Comparison of ENCODE assay signal across 9 cellular contexts in the genomic region with DNA sequence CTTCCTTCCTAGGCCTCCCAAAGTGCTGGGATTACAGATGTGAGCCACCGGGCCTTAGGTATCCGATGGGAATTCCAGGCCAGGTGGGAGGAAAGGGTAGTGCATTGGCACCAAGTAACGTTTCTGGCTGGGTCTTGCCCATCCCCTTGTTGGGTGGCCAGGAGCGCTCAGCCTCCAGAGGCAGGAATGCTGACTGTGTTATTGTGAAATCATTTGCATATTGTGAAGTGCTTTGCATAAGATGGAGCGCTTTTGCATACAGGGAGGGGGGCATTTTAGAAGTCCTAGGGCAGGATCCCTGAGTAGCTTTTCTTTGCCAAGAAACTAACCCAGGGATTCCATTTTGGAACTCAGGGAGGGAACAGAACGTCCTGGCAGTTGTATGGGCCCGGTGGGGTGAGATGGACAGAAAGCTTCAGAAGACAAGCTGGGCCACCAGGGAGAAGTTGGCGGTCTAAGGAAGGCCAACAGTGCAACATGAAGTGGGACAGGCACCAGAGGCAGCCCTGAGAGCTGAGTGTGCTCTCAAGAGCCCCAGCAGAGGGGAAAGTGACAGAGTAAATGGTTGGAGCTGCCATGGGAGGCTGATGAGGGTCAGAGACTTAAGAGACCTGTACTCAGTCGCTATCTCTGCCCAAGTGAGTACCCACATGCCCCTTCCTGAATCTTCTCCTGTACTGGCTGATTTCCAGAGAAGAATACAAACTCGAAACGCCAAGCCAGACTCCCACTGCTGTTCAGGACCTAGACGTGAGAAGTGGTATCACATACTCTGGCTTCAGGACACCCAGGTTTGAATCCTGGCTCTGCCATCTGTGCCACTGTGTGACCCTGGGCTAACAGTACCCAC. TPM values are rescaled to one million over a fixed set of nuclear protein-coding genes. Genes with fewer than 3 reads are reported as not detected.
DNase-seq lines count a peak whose midpoint lies in the region; ATAC-seq and TF ChIP-seq lines count a peak whose summit lies in the region.
"Had no signal": no experiment of that assay in that cellular context is flagged by ENCODE, and none has a peak within 500 bp of the region (broad histone marks: within the 10 kb centered on the region; RNA-seq: fewer than 3 reads in every experiment).

No MANE protein-coding gene starts in this region.

- H3K23ac ChIP-seq in trophoblast cell (ENCODE audit: low read length): no peak overlapping the region

- H3K36me3 ChIP-seq in esophagus squamous epithelium (peaks cover 0 to 16% (median 8%) of the 10 kb centered on the region in 3 donors), trophoblast cell (ENCODE audit: control insufficient read depth in 1 of 2, insufficient read depth in 2 of 2, low read length in 2 of 2) (peaks cover 10 to 15% of the 10 kb centered on the region in 2 experiments)

- no peak overlapping the region for H3K18ac ChIP-seq in trophoblast cell (ENCODE audit: low read length)

- CTCF ChIA-PET in RWPE1 (lab: Yijun Ruan, JAX): interaction anchor here (0.6 to 1.3 kb wide), 4 partner anchors 8 to 33 kb away, joined by 3 to 8 read pairs (median 4); no protein-coding TSS in a partner anchor

- H3K4me1 ChIP-seq in esophagus squamous epithelium (peaks cover 29 to 51% (median 37%) of the 10 kb centered on the region in 3 donors), trophoblast cell (ENCODE audit: control insufficient read depth in 1 of 2, insufficient read depth in 2 of 2, low read length in 2 of 2) (peaks cover 15 to 23% of the 10 kb centered on the region in 2 experiments)

- 26 to 42% methylated on average over 5 to 9 of the region's 12 CpGs for WGBS in esophagus squamous epithelium, 2 donors
- no CpG with 5 or more reads among the region's 12 CpGs for WGBS in trophoblast cell (ENCODE audit: extremely low coverage, insufficient coverage, insufficient read length)

- peak overlapping the region; percentile 97 for H3K27ac ChIP-seq in RWPE1
- H3K27ac ChIP-seq in esophagus squamous epithelium: peak overlapping the region; percentile 91 to 97 (median 94)
- H3K27ac ChIP-seq in trophoblast cell (ENCODE audit: low read depth, low read length): peak overlapping the region; percentile 92

- peak overlapping the region; percentile 55 for H4K12ac ChIP-seq in trophoblast cell (ENCODE audit: low read depth, low read length)

- H4K8ac ChIP-seq in trophoblast cell (ENCODE audit: low read depth, low read length): peak overlapping the region; percentile 96

- H3K4ac ChIP-seq in trophoblast cell (ENCODE audit: low read depth, low read length): no peak overlapping the region

- peak overlapping the region; percentile 67 for H2BK120ac ChIP-seq in trophoblast cell (ENCODE audit: insufficient read depth, low read length, poor library complexity)

- H2AK5ac ChIP-seq in trophoblast cell (ENCODE audit: low read length): peak overlapping the region; percentile 2

- H3K9me3 ChIP-seq in esophagus squamous epithelium (no peaks in the 10 kb centered on the region), trophoblast cell (ENCODE audit: insufficient read depth, low read depth, low read length) (no peaks in the 10 kb centered on the region)

- no peak overlapping the region for H2BK12ac ChIP-seq in trophoblast cell (ENCODE audit: low read length)

- peak overlapping the region; percentile 88 for H3K14ac ChIP-seq in trophoblast cell (ENCODE audit: low read length)

- H2BK5ac ChIP-seq in trophoblast cell (ENCODE audit: low read depth, low read length, poor library complexity): no peak overlapping the region

- H3K9ac ChIP-seq in trophoblast cell (ENCODE audit: low read length): peak overlapping the region; percentile 78

- H3K79me1 ChIP-seq in trophoblast cell (ENCODE audit: low read length): peaks cover 12% of the 10 kb centered on the region

- H3K4me3 ChIP-seq in GM12864 (ENCODE audit: low read depth, low read length): peak overlapping the region; percentile 46
- H3K4me3 ChIP-seq in esophagus squamous epithelium: peak overlapping the region; percentile 32 to 84 (median 64)
- no peak overlapping the region for H3K4me3 ChIP-seq in trophoblast cell (ENCODE audit: low read depth, low read length)

- H3K4me2 ChIP-seq in trophoblast cell (ENCODE audit: low read length): peak overlapping the region; percentile 88

- POLR2A ChIA-PET in RWPE1 (lab: Yijun Ruan, JAX; ENCODE audit: low non-redundant PET): interaction anchor here (0.6 to 0.8 kb wide), 2 partner anchors 10 to 22 kb away, joined by 3 to 5 read pairs; no protein-coding TSS in a partner anchor

- intact Hi-C loops in esophagus squamous epithelium (cut with DNase I): loop anchor here (5.0 kb wide), 1 partner anchor 35 kb away; no protein-coding TSS in a partner anchor

- H3K79me2 ChIP-seq in trophoblast cell (ENCODE audit: control insufficient read depth, insufficient read depth, low read length, poor library complexity): peaks cover 8% of the 10 kb centered on the region

- H4K91ac ChIP-seq in trophoblast cell (ENCODE audit: low read depth, low read length): peak overlapping the region; percentile 81

- no peak for DNase-seq in GM12864 (ENCODE audit: low read depth)
- DNase-seq in RWPE1 (ENCODE audit: low spot score): no peak
- DNase-seq in esophagus squamous epithelium (lab: John Stamatoyannopoulos, UW): no peak
- peak in 1 of 2 donors; percentile 41 for DNase-seq in trophoblast cell
- no peak for DNase-seq in SKM-1 treated with dmso at 0.1 percent for 144 hours (lab: John Stamatoyannopoulos, UW; ENCODE audit: unreplicated experiment)
- DNase-seq in HuH-7.5 (ENCODE audit: low spot score): no peak

- no peak for TF ChIP-seq POLR2A in esophagus squamous epithelium (IDR thresholded peaks at IDR 0.05)

- peak overlapping the region; percentile 21 for H2AFZ ChIP-seq in trophoblast cell (ENCODE audit: insufficient read depth, low read length, poor library complexity)

- H3K27me3 ChIP-seq in esophagus squamous epithelium (no peaks in the 10 kb centered on the region), trophoblast cell (ENCODE audit: insufficient read depth, low read length) (no peaks in the 10 kb centered on the region)

- ATAC-seq in HG03469 (IDR thresholded peaks at IDR 0.05; ENCODE audit: unreplicated experiment): no peak
- ATAC-seq in HG03039 (IDR thresholded peaks at IDR 0.05; ENCODE audit: unreplicated experiment): no peak

- TF ChIP-seq CTCF in GM12864 (IDR thresholded peaks at IDR 0.05; ENCODE audit: low read depth, low read length, missing control alignments) (no peak), RWPE1 (conservative IDR thresholded peaks at IDR 0.05; ENCODE audit: low read depth) (no peak), esophagus squamous epithelium (IDR thresholded peaks at IDR 0.05) (peak in 3 of 6 experiments; percentile 11 to 50 (median 21))

RNA-seq across cellular contexts. Expression of a gene that starts 1.3 kb away (rescaled TPM):
- total RNA-seq in esophagus squamous epithelium: 10 to 100 TPM; 10.9 to 44.3 (median 13.8) TPM
- polyA plus RNA-seq in trophoblast cell (2013): 27.5 and 28.6 TPM in 2 replicates

RNA-seq across cellular contexts. Expression of a gene that starts 19.1 kb away (rescaled TPM):
- total RNA-seq in esophagus squamous epithelium: 100 to 1,000 TPM in 3 of 4 donors, 10 to 100 TPM in 1; 72.9 to 134 (median 122) TPM
- polyA plus RNA-seq in trophoblast cell (2013): 124 and 126 TPM in 2 replicates

RNA-seq across cellular contexts. Expression of a gene that starts 28.8 kb away (rescaled TPM):
- 10 to 100 TPM in 2 of 4 donors, 1 to 10 TPM in 2; 2.6 to 15.4 (median 8.8) TPM for total RNA-seq in esophagus squamous epithelium
- 0.08 TPM in 2 replicates for polyA plus RNA-seq in trophoblast cell (2013)
- total RNA-seq: RPMI7951 had no signal

RNA-seq across cellular contexts. Expression of a gene that starts 41.8 kb away (rescaled TPM):
- total RNA-seq in esophagus squamous epithelium: under 1 TPM in 1 of 4 donors, not detected in 3; 0.38 TPM
- polyA plus RNA-seq in trophoblast cell (2013): 0.15 and 0.40 TPM in 2 replicates
- total RNA-seq: RPMI7951 had no signal

RNA-seq across cellular contexts. Expression of a gene that starts 54.6 kb away (rescaled TPM):
- total RNA-seq in esophagus squamous epithelium: under 1 TPM in 1 of 4 donors, not detected in 3; 0.08 TPM
- 0.01 TPM in 2 replicates for polyA plus RNA-seq in trophoblast cell (2013)
- total RNA-seq: RPMI7951 had no signal
